Comparison of ENCODE assay signal across 22 cellular contexts in the genomic region with DNA sequence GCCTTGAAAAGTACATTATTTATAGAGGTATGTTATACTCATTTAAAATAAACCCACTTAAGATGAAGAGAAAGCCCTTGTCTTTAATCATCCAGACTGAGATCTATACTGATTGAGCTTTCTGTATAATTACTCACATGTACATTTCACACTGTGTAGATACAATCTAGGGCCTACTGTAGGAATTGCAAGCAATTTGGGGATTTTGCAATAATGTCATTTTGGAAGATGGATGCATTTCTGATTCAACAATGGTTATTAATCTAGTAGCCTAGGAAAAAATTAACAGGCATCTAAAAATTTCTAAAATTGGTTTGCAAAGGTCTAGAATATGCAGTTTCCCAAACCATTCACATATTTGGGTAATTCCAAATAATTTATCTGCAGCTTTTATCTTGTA.
"Had no signal": no experiment of that assay in that cellular context is flagged by ENCODE, and none has a peak within 500 bp of the region (broad histone marks: within the 10 kb centered on the region; RNA-seq: fewer than 3 reads in every experiment).

No MANE protein-coding gene starts in this region.

- H3K4me1 ChIP-seq: lower lobe of right lung, psoas muscle, right lobe of liver, spleen, upper lobe of left lung, vagina had no signal

- ATAC-seq: effector memory CD8-positive, alpha-beta T cell; gastroesophageal sphincter; left cardiac atrium; lower lobe of right lung; psoas muscle; right lobe of liver; stimulated activated memory B cell treated with anti-CD40 and anti-IgM and Interleukin-4, amounts not matched to agents 10 μg/mL and 1 μg/mL and 100 μg/mL, for 72 hours had no signal

- H3K4me3 ChIP-seq: esophagus squamous epithelium, gastroesophageal sphincter, left ventricle myocardium inferior, lower lobe of right lung, psoas muscle, right lobe of liver, spleen, tibial artery, upper lobe of left lung, vagina had no signal

- DNase-seq: effector memory CD8-positive, alpha-beta T cell; esophagus squamous epithelium; glutamatergic neuron; islet precursor cell; left cardiac atrium; left ventricle myocardium inferior; lower lobe of right lung; mesendoderm; naive B cell; occipital lobe; psoas muscle; retina; right lobe of liver; spleen; stimulated activated CD4-positive, alpha-beta T cell treated with anti-CD3 and anti-CD28 coated beads, Interleukin-15, amount 100 ng/mL, for 24 hours; stimulated activated CD4-positive, alpha-beta T cell treated with anti-CD3 and anti-CD28 coated beads, Interleukin-1b, Interleukin-23, amount 100 ng/mL, for 48 hours; stimulated activated CD4-positive, alpha-beta T cell treated with anti-CD3 and anti-CD28 coated beads, Interleukin-4, amount 100 ng/mL, for 24 hours; tibial artery; upper lobe of left lung had no signal

- H3K27ac ChIP-seq: esophagus squamous epithelium, gastroesophageal sphincter, left ventricle myocardium inferior, lower lobe of right lung, psoas muscle, right lobe of liver, spleen, tibial artery, upper lobe of left lung, vagina had no signal

- H3K27me3 ChIP-seq: esophagus squamous epithelium, gastroesophageal sphincter, right lobe of liver, spleen, tibial artery, upper lobe of left lung, vagina had no signal

- H3K9me3 ChIP-seq: esophagus squamous epithelium, gastroesophageal sphincter, left ventricle myocardium inferior, lower lobe of right lung, psoas muscle, right lobe of liver, spleen, tibial artery, upper lobe of left lung, vagina had no signal

- H3K36me3 ChIP-seq: esophagus squamous epithelium, gastroesophageal sphincter, left ventricle myocardium inferior, lower lobe of right lung, right lobe of liver, spleen, tibial artery, upper lobe of left lung, vagina had no signal
